ENCODE assay signal across 8 cellular contexts in the genomic region with DNA sequence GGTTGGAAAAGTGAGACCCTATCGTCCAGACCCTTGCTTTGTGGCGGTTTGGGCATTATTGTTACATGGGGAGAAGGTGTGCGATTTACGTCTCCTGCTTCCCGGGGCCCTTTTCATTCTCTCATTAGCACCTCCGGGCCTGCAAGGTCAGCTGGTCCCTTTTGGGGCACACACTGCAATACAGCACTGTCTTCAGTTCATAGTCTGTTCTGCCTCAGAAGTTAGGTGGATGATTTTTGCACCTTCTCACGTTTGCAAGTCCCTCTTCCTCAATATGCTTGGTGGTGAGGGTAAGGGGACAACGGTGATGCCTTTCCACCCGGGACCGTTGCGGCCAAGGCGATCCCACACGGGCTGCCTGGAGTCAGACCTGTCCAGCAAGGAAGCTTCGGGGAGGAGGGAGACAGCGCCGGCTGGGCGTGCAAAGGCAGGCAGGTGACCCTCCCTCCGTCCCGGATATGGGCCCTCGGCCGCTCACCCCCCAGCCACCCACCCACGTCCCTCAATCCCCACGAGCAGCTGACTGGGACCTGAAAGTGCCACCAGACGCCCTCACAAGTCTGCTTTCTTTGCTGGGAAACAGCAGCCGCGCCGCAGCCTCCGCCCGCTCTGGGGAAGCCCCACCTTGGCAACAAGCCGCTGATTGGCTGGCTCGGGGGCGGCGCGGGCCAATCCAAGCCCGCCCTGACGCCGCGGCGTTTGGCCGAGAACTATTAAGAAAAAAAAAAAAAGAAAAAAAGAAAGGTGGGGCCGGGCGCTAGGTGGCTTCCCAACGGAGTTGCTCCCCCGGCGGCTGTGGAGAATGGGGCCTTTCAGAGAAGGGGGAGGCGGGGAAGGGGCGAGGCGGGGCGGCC. TPM values are rescaled to one million over a fixed set of nuclear protein-coding genes. Genes with fewer than 3 reads are reported as not detected.
A peak's percentile ranks its signal among the peaks of the same experiment; 100 is the strongest.
DNase-seq lines count a peak whose midpoint lies in the region; ATAC-seq and TF ChIP-seq lines count a peak whose summit lies in the region.

No MANE protein-coding gene starts in this region.

- peaks cover 58% of the 10 kb centered on the region for H3K4me1 Mint-ChIP-seq in GM23338
- H3K4me1 Mint-ChIP-seq in activated T-helper 17 cell treated with anti-CD3 and anti-CD28 coated beads, Interleukin-2, amount 50 U/mL, for 72 hours: peaks cover 44% of the 10 kb centered on the region
- peaks cover 64 to 67% of the 10 kb centered on the region in 2 donors for H3K4me1 Mint-ChIP-seq in natural killer cell

- no peaks in the 10 kb centered on the region for H3K9me3 ChIP-seq in DND-41 (ENCODE audit: insufficient read depth, low read length, severe bottlenecking)

- peaks cover 6% of the 10 kb centered on the region; the same call in 1 of the 2 replicates for H3F3A ChIP-seq in GM23338 (replicated peaks; ENCODE audit: low read depth)

- H3K4me2 ChIP-seq in DND-41 (ENCODE audit: insufficient read depth, low read length) (peak overlapping the region; percentile 71), GM23338 (peak overlapping the region; percentile 81)

- H3K27ac Mint-ChIP-seq in GM23338: no peak overlapping the region
- peak overlapping the region; percentile 96 for H3K27ac Mint-ChIP-seq in activated T-helper 17 cell treated with anti-CD3 and anti-CD28 coated beads, Interleukin-2, amount 50 U/mL, for 72 hours
- peak overlapping the region; percentile 94 to 99 for H3K27ac Mint-ChIP-seq in natural killer cell

- no peaks in the 10 kb centered on the region for H3K36me3 ChIP-seq in DND-41 (ENCODE audit: insufficient read depth, low read length)
- no peaks in the 10 kb centered on the region for H3K36me3 ChIP-seq in GM23338 (ENCODE audit: insufficient read depth)

- H3K27me3 ChIP-seq in DND-41 (ENCODE audit: insufficient read depth, low read length, poor library complexity) (no peaks in the 10 kb centered on the region), GM23338 (ENCODE audit: insufficient read depth) (peaks cover 68% of the 10 kb centered on the region)

- H3K36me3 Mint-ChIP-seq in GM23338 (ENCODE audit: low read depth) (no peaks in the 10 kb centered on the region), natural killer cell (no peaks in the 10 kb centered on the region)
- peaks cover 5% of the 10 kb centered on the region for H3K36me3 Mint-ChIP-seq in activated T-helper 17 cell treated with anti-CD3 and anti-CD28 coated beads, Interleukin-2, amount 50 U/mL, for 72 hours (ENCODE audit: low read depth)

- H3K27me3 Mint-ChIP-seq in GM23338 (ENCODE audit: insufficient read depth, low read depth, poor library complexity) (peaks cover 24% of the 10 kb centered on the region), natural killer cell (ENCODE audit: low read depth in 2 of 2) (no peaks in the 10 kb centered on the region)
- H3K27me3 Mint-ChIP-seq in activated T-helper 17 cell treated with anti-CD3 and anti-CD28 coated beads, Interleukin-2, amount 50 U/mL, for 72 hours: no peaks in the 10 kb centered on the region

- ATAC-seq in DND-41 (ENCODE audit: insufficient read depth, low read depth) (peak; percentile 87), GM23338 (peak; percentile 84), natural killer cell (peak; percentile 74 to 91 (median 80))
- ATAC-seq in activated T-helper 17 cell treated with anti-CD3 and anti-CD28 coated beads, Interleukin-2, amount 50 U/mL, for 72 hours (replicated peaks): peak; percentile 83

- no peaks in the 10 kb centered on the region for H4K20me1 ChIP-seq in DND-41 (ENCODE audit: insufficient read depth, low read length)
- H4K20me1 ChIP-seq in GM23338 (replicated peaks; ENCODE audit: insufficient read depth): no peaks in the 10 kb centered on the region

- H3K9ac ChIP-seq in DND-41 (ENCODE audit: low read depth, low read length): peak overlapping the region; percentile 75

- intact Hi-C loops in natural killer cell (cut with micrococcal nuclease): loop anchor here (1.0 to 10.0 kb wide), 4 partner anchors 22 to 1958 kb away; a partner anchor contains a TSS

- H3K4me1 ChIP-seq in DND-41 (ENCODE audit: insufficient read depth, low read length): peaks cover 62% of the 10 kb centered on the region
- H3K4me1 ChIP-seq in GM23338 (ENCODE audit: insufficient read depth): peaks cover 37% of the 10 kb centered on the region

- no peaks in the 10 kb centered on the region for H3K79me2 ChIP-seq in DND-41 (ENCODE audit: insufficient read depth, low read length)
- no peaks in the 10 kb centered on the region for H3K79me2 ChIP-seq in GM23338 (replicated peaks; ENCODE audit: insufficient read depth)

- H2AFZ ChIP-seq in DND-41 (ENCODE audit: low read depth, low read length) (peak overlapping the region; percentile 76), GM23338 (peak overlapping the region; percentile 67)

- no peak for TF ChIP-seq CTCF in DND-41 (IDR thresholded peaks at IDR 0.05; ENCODE audit: borderline replicate concordance, extremely low read depth, low read length, poor library complexity, severe bottlenecking)
- no peak for TF ChIP-seq CTCF in GM23338 (conservative IDR thresholded peaks at IDR 0.05; ENCODE audit: low read depth in 2 of 2)
- no peak for TF ChIP-seq CTCF in fibroblast of mammary gland (conservative IDR thresholded peaks at IDR 0.05; ENCODE audit: control insufficient read depth, insufficient read depth, low read depth, low read length)
- TF ChIP-seq CTCF in natural killer cell (IDR thresholded peaks at IDR 0.05): no peak

- no peaks in the 10 kb centered on the region for H3K9me3 Mint-ChIP-seq in GM23338
- no peaks in the 10 kb centered on the region for H3K9me3 Mint-ChIP-seq in activated T-helper 17 cell treated with anti-CD3 and anti-CD28 coated beads, Interleukin-2, amount 50 U/mL, for 72 hours
- H3K9me3 Mint-ChIP-seq in natural killer cell: no peaks in the 10 kb centered on the region

- H3K27ac ChIP-seq in DND-41 (ENCODE audit: low read length) (peak overlapping the region; percentile 98), GM23338 (ENCODE audit: low read depth) (peak overlapping the region; percentile 85; the same call in 1 of the 2 replicates)

- DNase-seq in DND-41 (peak; percentile 94), GM23338 (ENCODE audit: low spot score) (peak; percentile 97), Kasumi-1 (lab: John Stamatoyannopoulos, UW) (peak; percentile 81 to 83), RPMI7951 (ENCODE audit: low read depth) (peak; percentile 82), fibroblast of mammary gland (ENCODE audit: low read depth) (peak; percentile 74), natural killer cell (peak; percentile 96)
- peak; percentile 95 for DNase-seq in stimulated activated naive CD4-positive, alpha-beta T cell treated with Interleukin-2 at 50 U/mL for 16 hours (lab: John Stamatoyannopoulos, UW)

- H3K9me2 ChIP-seq in GM23338 (ENCODE audit: insufficient read depth): no peaks in the 10 kb centered on the region

- peak overlapping the region in 1 of 2 experiments; percentile 54; a peak in 3 of 4 replicates for H3K4me3 ChIP-seq in DND-41 (ENCODE audit: low read depth in 1 of 2, low read length in 2 of 2)
- H3K4me3 ChIP-seq in GM23338: peak overlapping the region; percentile 57
- peak overlapping the region; percentile 50 for H3K4me3 ChIP-seq in fibroblast of mammary gland (ENCODE audit: control insufficient read depth, low read depth, low read length)

- H3K4me3 Mint-ChIP-seq in GM23338 (peak overlapping the region; percentile 69), natural killer cell (peak overlapping the region; percentile 82)
- H3K4me3 Mint-ChIP-seq in activated T-helper 17 cell treated with anti-CD3 and anti-CD28 coated beads, Interleukin-2, amount 50 U/mL, for 72 hours: peak overlapping the region; percentile 85

TF ChIP-seq in GM23338, 12 proteins besides CTCF, POLR2A, EP300 and RAD21:
- TF ChIP-seq POLR2AphosphoS5 (IDR thresholded peaks at IDR 0.05; ENCODE audit: low read depth) (peak; percentile 73), JUNB (IDR thresholded peaks at IDR 0.05; ENCODE audit: unreplicated experiment) (no peak)

RNA-seq across cellular contexts. Expression of a gene that starts 21.7 kb away (rescaled TPM):
- 7.8 and 9.1 TPM in 2 replicates for total RNA-seq in GM23338 (2014; rRNA removed; shearing (Covaris generic))
- polyA plus RNA-seq in GM23338 (2016; fragmentation: Nextera tagmentation; extraction: Ambion mirVana): 5.7 and 6.3 TPM in 2 replicates
- total RNA-seq in RPMI7951 (2014; rRNA removed; shearing (Covaris generic)): 0.60 and 0.78 TPM in 2 replicates
- total RNA-seq in activated T-helper 17 cell treated with anti-CD3 and anti-CD28 coated beads, Interleukin-2, amount 50 U/mL, for 72 hours: 100 to 1,000 TPM in 1 of 2 donors, 10 to 100 TPM in 1; 91.3 to 340 TPM
- 1,000 to 10,000 TPM in 1 of 3 donors, 100 to 1,000 TPM in 2; 499 to 1,024 (median 851) TPM for total RNA-seq in natural killer cell

RNA-seq across cellular contexts. Expression of a gene that starts 23.9 kb away (rescaled TPM):
- total RNA-seq in GM23338 (2014; rRNA removed; shearing (Covaris generic)): 0.31 and 1.3 TPM in 2 replicates
- polyA plus RNA-seq in GM23338 (2016; fragmentation: Nextera tagmentation; extraction: Ambion mirVana): 0.27 TPM in 1 of 2 replicates, not detected in the other
- not detected in 2 replicates for total RNA-seq in RPMI7951 (2014; rRNA removed; shearing (Covaris generic))
- under 1 TPM in 1 of 2 donors, not detected in 1; 0.26 TPM for total RNA-seq in activated T-helper 17 cell treated with anti-CD3 and anti-CD28 coated beads, Interleukin-2, amount 50 U/mL, for 72 hours
- total RNA-seq in natural killer cell: not detected
